Comparison of ENCODE assay signal across 1 cellular context in the genomic region with DNA sequence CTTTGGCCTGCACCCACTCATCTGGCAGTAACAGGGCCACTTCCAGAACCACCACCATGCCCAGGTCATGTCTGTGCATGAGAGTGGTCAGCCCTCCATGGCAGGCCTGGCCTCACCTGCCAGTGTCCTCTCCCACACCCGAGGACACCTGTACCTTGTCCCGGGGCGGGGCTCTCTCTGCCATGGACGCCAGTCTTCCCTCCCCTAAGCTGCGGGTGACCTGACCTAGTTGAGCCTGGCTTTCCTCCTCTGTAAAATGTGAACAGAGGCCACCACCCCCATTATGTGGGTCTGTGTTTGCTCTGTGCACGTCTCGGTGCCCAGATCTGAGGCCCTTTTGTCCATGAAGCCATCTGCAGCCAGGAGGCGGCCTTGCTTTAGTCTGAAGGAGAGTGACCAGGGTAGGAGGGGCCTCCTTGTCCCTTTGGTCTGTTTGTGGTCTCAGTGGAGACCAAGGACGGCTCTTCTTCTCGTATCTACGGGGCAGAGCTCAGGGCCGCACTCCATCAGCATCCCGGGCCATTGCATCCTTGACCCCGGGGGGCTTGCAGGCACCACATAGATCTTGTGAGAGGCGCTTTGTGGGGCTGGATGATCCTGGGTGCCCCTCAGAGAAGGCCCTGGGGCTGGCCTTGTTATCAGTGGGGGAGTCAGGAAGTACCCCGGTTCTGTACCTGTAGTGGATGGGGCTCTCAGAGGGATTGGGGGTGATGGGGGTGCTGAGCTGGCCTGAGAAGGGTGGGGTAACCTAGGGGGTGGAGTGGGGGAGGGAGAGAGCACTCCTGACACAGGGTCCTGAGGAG.
TF ChIP-seq lines count a peak whose summit lies in the region.

No MANE protein-coding gene starts in this region.

TF ChIP-seq in HCT116, 20 proteins besides CTCF, POLR2A, EP300 and RAD21 (continued from another document):
- TF ChIP-seq REST (IDR thresholded peaks at IDR 0.05; ENCODE audit: low read depth) (no peak), ZFX (IDR thresholded peaks at IDR 0.05) (no peak)
TF ChIP-seq in HCT116: peak in this region for 0.
